In genomic region chr2:111705711-111706323, GRCh38 we compare ENCODE assay signal across 9 cellular contexts.
DNase-seq lines count a peak whose midpoint lies in the region; ATAC-seq and TF ChIP-seq lines count a peak whose summit lies in the region.
"Had no signal": no experiment of that assay in that cellular context is flagged by ENCODE, and none has a peak within 500 bp of the region (broad histone marks: within the 10 kb centered on the region; RNA-seq: fewer than 3 reads in every experiment).

No MANE protein-coding gene starts in this region.

- no peak overlapping the region for H2AK5ac ChIP-seq in neuronal stem cell (ENCODE audit: low read depth, low read length)

- peak overlapping the region; percentile 83 for H3K4me2 ChIP-seq in KMS-11
- H3K4me2 ChIP-seq in neuronal stem cell (ENCODE audit: insufficient read depth, low read length, poor library complexity, severe bottlenecking), result no peak overlapping the region

- ATAC-seq in GM18502 (IDR thresholded peaks at IDR 0.05; ENCODE audit: poor library complexity, unreplicated experiment), result peak; percentile 90
- ATAC-seq in T-helper 17 cell, result peak; percentile 89

- peak overlapping the region; percentile 100 for H3K27ac ChIP-seq in KMS-11
- H3K27ac ChIP-seq in neuronal stem cell (replicated peaks; ENCODE audit: low read length), result peak overlapping the region; percentile 94
- H3K27ac ChIP-seq: cardiac muscle cell had no signal

- no peak overlapping the region for H3K23ac ChIP-seq in neuronal stem cell (ENCODE audit: low read depth, low read length, poor library complexity)

- H3K36me3 Mint-ChIP-seq in T-helper 17 cell (ENCODE audit: low read depth), result peaks cover 2% of the 10 kb centered on the region

- H3K79me1 ChIP-seq in neuronal stem cell (ENCODE audit: low read depth, low read length), result no peaks in the 10 kb centered on the region

- DNase-seq in HCEC 1CT (peak; percentile 86), T-helper 17 cell (no peak), dermis microvascular lymphatic vessel endothelial cell (ENCODE audit: low read depth in 2 of 2) (peak; percentile 16 to 92), neuronal stem cell (ENCODE audit: low spot score) (peak; percentile 65), HEK293T (ENCODE audit: extremely low spot score) (no peak), cerebellar cortex (ENCODE audit: low spot score) (no peak)

- H3K4me3 Mint-ChIP-seq in T-helper 17 cell, result peak overlapping the region; percentile 12

- no peak overlapping the region for H4K8ac ChIP-seq in neuronal stem cell (ENCODE audit: low read depth, low read length)

- H3K9ac ChIP-seq in KMS-11, result peak overlapping the region; percentile 96
- no peak overlapping the region for H3K9ac ChIP-seq in neuronal stem cell (ENCODE audit: low read depth, low read length, poor library complexity)

- H3K36me3 ChIP-seq in KMS-11 (ENCODE audit: insufficient read depth), result no peaks in the 10 kb centered on the region
- H3K36me3 ChIP-seq in neuronal stem cell (replicated peaks in 1 of 2; ENCODE audit: control insufficient read depth in 2 of 2, insufficient read depth in 2 of 2, low read length in 2 of 2), result no peaks in the 10 kb centered on the region
- H3K36me3 ChIP-seq: cardiac muscle cell had no signal

- H2AFZ ChIP-seq in KMS-11 (ENCODE audit: low read depth), result no peak overlapping the region
- H2AFZ ChIP-seq in neuronal stem cell (ENCODE audit: low read length), result peak overlapping the region; percentile 77

- H3K4ac ChIP-seq in neuronal stem cell (ENCODE audit: low read length), result no peak overlapping the region

- peaks cover 11% of the 10 kb centered on the region for H3K4me1 Mint-ChIP-seq in T-helper 17 cell

- CTCF ChIA-PET in HEK293T (lab: Yijun Ruan, JAX), result interaction anchor here (0.6 kb wide), 1 partner anchor 586 kb away, joined by 3 read pairs; no protein-coding TSS in a partner anchor

- H3K4me1 ChIP-seq in KMS-11 (ENCODE audit: low read depth, poor library complexity, severe bottlenecking) (peaks cover 97% of the 10 kb centered on the region), neuronal stem cell (ENCODE audit: control insufficient read depth in 2 of 2, insufficient read depth in 1 of 2, low read depth in 1 of 2, low read length in 2 of 2) (peaks cover 36 to 48% of the 10 kb centered on the region in 2 donors)

- WGBS in neuronal stem cell (ENCODE audit: extremely low coverage in 2 of 2, insufficient read length in 2 of 2, insufficient replicate concordance in 1 of 2), 2 donors, result no CpG with 5 or more reads among the region's 6 CpGs

- no peak overlapping the region for H4K91ac ChIP-seq in neuronal stem cell (ENCODE audit: low read depth, low read length, poor library complexity)

- no peak overlapping the region for H2BK5ac ChIP-seq in neuronal stem cell (ENCODE audit: low read length)

- no peak overlapping the region for H3K14ac ChIP-seq in neuronal stem cell (ENCODE audit: low read length)

- no peak overlapping the region for H3K18ac ChIP-seq in neuronal stem cell (ENCODE audit: low read length)

- no peak overlapping the region for H2BK12ac ChIP-seq in neuronal stem cell (ENCODE audit: low read length)

- no peak overlapping the region for H2BK120ac ChIP-seq in neuronal stem cell (ENCODE audit: low read depth, low read length)

- no peaks in the 10 kb centered on the region for H3K9me3 ChIP-seq in T-helper 17 cell (ENCODE audit: control insufficient read depth, low read length, poor library complexity, severe bottlenecking)
- no peaks in the 10 kb centered on the region for H3K9me3 ChIP-seq in neuronal stem cell (replicated peaks in 1 of 2; ENCODE audit: control insufficient read depth in 2 of 2, insufficient read depth in 1 of 2, low read depth in 1 of 2, low read length in 2 of 2)

- H3K27me3 ChIP-seq in KMS-11 (ENCODE audit: insufficient read depth, low read depth) (no peaks in the 10 kb centered on the region), neuronal stem cell (ENCODE audit: control insufficient read depth in 3 of 3, insufficient read depth in 3 of 3, low read depth in 1 of 3, low read length in 3 of 3) (no peaks in the 10 kb centered on the region)
- H3K27me3 ChIP-seq: cardiac muscle cell had no signal

- H3K79me2 ChIP-seq in KMS-11 (ENCODE audit: insufficient read depth, low read depth), result no peaks in the 10 kb centered on the region

- no peak overlapping the region for H3K4me3 ChIP-seq in KMS-11 (IDR thresholded peaks at IDR 0.05; ENCODE audit: insufficient read depth, low read depth, low read length)
- H3K4me3 ChIP-seq in neuronal stem cell (ENCODE audit: low read length in 2 of 2), result no peak overlapping the region
- H3K4me3 ChIP-seq: cardiac muscle cell had no signal

- TF ChIP-seq CTCF in KMS-11 (conservative IDR thresholded peaks at IDR 0.05; ENCODE audit: low read depth, low read length), result no peak; the same call in 1 of the 2 replicates

- H2BK15ac ChIP-seq in neuronal stem cell (ENCODE audit: low read length), result no peak overlapping the region

- POLR2A ChIA-PET in HEK293T (lab: Yijun Ruan, JAX), result no interaction called here

- H3K27me3 Mint-ChIP-seq in T-helper 17 cell, result peaks cover 4% of the 10 kb centered on the region

- no peaks in the 10 kb centered on the region for H4K20me1 ChIP-seq in KMS-11 (ENCODE audit: insufficient read depth)

- peak overlapping the region; percentile 63 for H3K27ac Mint-ChIP-seq in T-helper 17 cell

TF ChIP-seq in HEK293T, 16 proteins besides CTCF, POLR2A, EP300 and RAD21:
- TF ChIP-seq BHLHE40 (IDR thresholded peaks at IDR 0.05; ENCODE audit: borderline replicate concordance), result no peak
- no peak for TF ChIP-seq HDGF (IDR thresholded peaks at IDR 0.05; ENCODE audit: borderline replicate concordance)
- TF ChIP-seq FOXA1 (IDR thresholded peaks at IDR 0.05), result no peak
- TF ChIP-seq L3MBTL2 (conservative IDR thresholded peaks at IDR 0.05), result no peak
- no peak for TF ChIP-seq CTBP1 (IDR thresholded peaks at IDR 0.05; ENCODE audit: borderline replicate concordance)
- TF ChIP-seq NFRKB (IDR thresholded peaks at IDR 0.05), result no peak
- no peak for TF ChIP-seq ARNT (IDR thresholded peaks at IDR 0.05)
- no peak for TF ChIP-seq PKNOX1 (IDR thresholded peaks at IDR 0.05)
- no peak for TF ChIP-seq ZNF384 (IDR thresholded peaks at IDR 0.05)
- TF ChIP-seq FOXK2 (IDR thresholded peaks at IDR 0.05), result no peak
- TF ChIP-seq SUZ12 (IDR thresholded peaks at IDR 0.05), result no peak
- TF ChIP-seq SP1 (IDR thresholded peaks at IDR 0.05), result no peak
- no peak for TF ChIP-seq TARDBP (IDR thresholded peaks at IDR 0.05)
- TF ChIP-seq ELF4 (IDR thresholded peaks at IDR 0.05), result no peak
- no peak for TF ChIP-seq LEF1 (IDR thresholded peaks at IDR 0.05; ENCODE audit: borderline replicate concordance)
- TF ChIP-seq FOXM1 (IDR thresholded peaks at IDR 0.05; ENCODE audit: borderline replicate concordance), result no peak
TF ChIP-seq in HEK293T: peak in this region for 0.

Comparison
In these comparisons a context has a peak if more than half of its experiments do, and no peak if none do; other contexts are left out.
1. DNase-seq: peak in HCEC 1CT (single experiment), dermis microvascular lymphatic vessel endothelial cell (2 of 2) and neuronal stem cell (single experiment); none in T-helper 17 cell (0 of 3), HEK293T (single experiment) and cerebellar cortex (single experiment).